ENCODE assay signal across 18 cellular contexts in the genomic region with DNA sequence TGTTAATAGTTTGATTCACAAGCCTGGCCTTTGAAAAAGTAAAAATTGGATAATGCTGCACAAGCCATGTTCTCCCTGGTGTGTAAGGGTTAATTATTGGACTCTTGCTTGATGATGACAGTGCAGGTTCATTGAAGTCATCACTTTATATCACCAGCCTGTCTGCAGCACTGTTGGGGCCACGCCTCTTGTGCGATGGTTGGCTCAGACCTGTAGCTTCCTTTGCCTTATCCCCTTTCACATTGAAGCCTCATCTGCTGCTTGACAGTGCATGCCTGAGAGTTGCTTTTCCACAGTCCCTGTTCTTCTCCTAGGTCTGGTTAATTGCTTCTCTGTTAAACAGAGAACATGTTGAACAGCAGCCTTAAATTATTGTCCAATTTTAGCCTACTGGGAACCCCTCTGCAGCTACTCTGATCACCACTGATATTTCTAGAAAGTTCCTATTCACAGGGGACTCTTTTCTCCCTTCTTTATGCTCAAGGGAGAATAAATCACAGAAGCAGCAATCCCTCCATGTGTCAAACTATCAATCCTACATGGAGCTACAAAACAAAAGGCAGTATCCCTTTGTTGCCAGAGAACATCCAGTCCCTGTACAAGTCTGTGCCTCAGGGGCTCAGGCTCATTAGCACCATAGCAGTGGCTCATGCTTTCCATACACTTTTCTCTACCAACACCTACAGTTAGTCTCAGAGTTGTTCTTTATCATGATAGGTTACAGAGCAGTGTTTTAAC.
A peak's percentile ranks its signal among the peaks of the same experiment; 100 is the strongest.
DNase-seq lines count a peak whose midpoint lies in the region; ATAC-seq and TF ChIP-seq lines count a peak whose summit lies in the region.
"Had no signal": no experiment of that assay in that cellular context is flagged by ENCODE, and none has a peak within 500 bp of the region (broad histone marks: within the 10 kb centered on the region; RNA-seq: fewer than 3 reads in every experiment).

No MANE protein-coding gene starts in this region.

- H3K56ac ChIP-seq in mesendoderm (ENCODE audit: low read length): no peak overlapping the region

- no peak overlapping the region for H4K5ac ChIP-seq in mesendoderm (ENCODE audit: low read length)

- no peaks in the 10 kb centered on the region for H3K36me3 Mint-ChIP-seq in activated T-helper 17 cell treated with anti-CD3 and anti-CD28 coated beads, Interleukin-2, amount 50 U/mL, for 72 hours (ENCODE audit: low read depth)
- H3K36me3 Mint-ChIP-seq: CD4-positive, alpha-beta memory T cell had no signal

- H3K79me2 ChIP-seq in mesendoderm (ENCODE audit: control insufficient read depth, insufficient read depth, low read length) (no peaks in the 10 kb centered on the region), Karpas-422 (ENCODE audit: low read length) (no peaks in the 10 kb centered on the region)

- no peak overlapping the region for H2AK5ac ChIP-seq in mesendoderm (ENCODE audit: low read length)

- H3K9ac ChIP-seq in mesendoderm (ENCODE audit: low read length): no peak overlapping the region
- H3K9ac ChIP-seq in Karpas-422 (ENCODE audit: low read length): no peak overlapping the region

- H3K36me3 ChIP-seq in left ventricle myocardium inferior (no peaks in the 10 kb centered on the region), mesendoderm (ENCODE audit: control insufficient read depth, insufficient read depth, low read length) (no peaks in the 10 kb centered on the region), Karpas-422 (ENCODE audit: insufficient read depth, low read length) (no peaks in the 10 kb centered on the region)

- H2BK120ac ChIP-seq in mesendoderm (ENCODE audit: low read depth, low read length): no peak overlapping the region

- H3K27me3 ChIP-seq in left ventricle myocardium inferior (ENCODE audit: low read depth) (no peaks in the 10 kb centered on the region), mesendoderm (ENCODE audit: insufficient read depth, low read length, poor library complexity) (no peaks in the 10 kb centered on the region), Karpas-422 (ENCODE audit: low read length) (no peaks in the 10 kb centered on the region)

- peaks cover 7% of the 10 kb centered on the region for H3K27me3 Mint-ChIP-seq in activated T-helper 17 cell treated with anti-CD3 and anti-CD28 coated beads, Interleukin-2, amount 50 U/mL, for 72 hours

- no peak overlapping the region for H2AFZ ChIP-seq in Karpas-422 (ENCODE audit: low read length)

- TF ChIP-seq CTCF in left ventricle myocardium inferior (IDR thresholded peaks at IDR 0.05; ENCODE audit: borderline replicate concordance): no peak

- H3K9me3 ChIP-seq in left ventricle myocardium inferior (replicated peaks) (peaks cover 10% of the 10 kb centered on the region), Karpas-422 (ENCODE audit: low read length) (peaks cover 5% of the 10 kb centered on the region; the same call in 1 of the 2 replicates)
- H3K9me3 ChIP-seq: A549 had no signal

- H3K23ac ChIP-seq in mesendoderm (ENCODE audit: low read length): no peak overlapping the region

- intact Hi-C loops in Right ventricle myocardium superior (cut with DNase I) (no loop called here), left ventricle myocardium inferior (cut with micrococcal nuclease) (no loop called here)

- H3K9me3 Mint-ChIP-seq in activated T-helper 17 cell treated with anti-CD3 and anti-CD28 coated beads, Interleukin-2, amount 50 U/mL, for 72 hours: no peaks in the 10 kb centered on the region

- no peak overlapping the region for H2BK5ac ChIP-seq in mesendoderm (ENCODE audit: low read length)

- H4K20me1 ChIP-seq in Karpas-422 (ENCODE audit: insufficient read depth, low read depth, low read length): no peaks in the 10 kb centered on the region

- H3K4me2 ChIP-seq in mesendoderm (ENCODE audit: low read length) (no peak overlapping the region), Karpas-422 (ENCODE audit: low read depth, low read length, poor library complexity, severe bottlenecking) (no peak overlapping the region)
- H3K4me2 ChIP-seq: A549 had no signal

- H3K4me3 ChIP-seq in left ventricle myocardium inferior: no peak overlapping the region
- H3K4me3 ChIP-seq in mesendoderm (ENCODE audit: low read length): no peak overlapping the region
- H3K4me3 ChIP-seq in Karpas-422 (ENCODE audit: low read length): no peak overlapping the region
- H3K4me3 ChIP-seq: A549 had no signal

- DNase-seq in Right ventricle myocardium superior (no peak), left ventricle myocardium inferior (no peak), mesendoderm (peak; percentile 11), Karpas-422 (no peak), mesenteric fat pad (ENCODE audit: low spot score) (no peak)
- DNase-seq in central memory CD4-positive, alpha-beta T cell: no peak
- DNase-seq: CD4-positive, alpha-beta memory T cell; DMS153; GF-D8; KBM-7; NCI-H1105 treated with DMSO at 0.1 percent for 48 hours; NCI-H1694; NCI-H2081 treated with DMSO at 0.1 percent for 48 hours; NCI-H774; SHP77 treated with DMSO at 0.1 percent for 48 hours had no signal

- ATAC-seq in Right ventricle myocardium superior (ENCODE audit: poor library complexity): peak; percentile 57
- ATAC-seq in activated T-helper 17 cell treated with anti-CD3 and anti-CD28 coated beads, Interleukin-2, amount 50 U/mL, for 72 hours (replicated peaks): no peak
- ATAC-seq: A549, HepG2 had no signal

- H3K27ac ChIP-seq in left ventricle myocardium inferior (replicated peaks) (no peak overlapping the region), mesendoderm (ENCODE audit: low read depth, low read length) (no peak overlapping the region), Karpas-422 (ENCODE audit: low read length) (no peak overlapping the region)
- H3K27ac ChIP-seq: A549 had no signal

- H3K79me1 ChIP-seq in mesendoderm (ENCODE audit: low read length): no peaks in the 10 kb centered on the region

- H4K8ac ChIP-seq in mesendoderm (ENCODE audit: low read depth, low read length): no peak overlapping the region

- H3K4me1 ChIP-seq in left ventricle myocardium inferior: peaks cover 11% of the 10 kb centered on the region
- H3K4me1 ChIP-seq in mesendoderm (ENCODE audit: control insufficient read depth, low read depth, low read length): peaks cover 2% of the 10 kb centered on the region
- no peaks in the 10 kb centered on the region for H3K4me1 ChIP-seq in Karpas-422 (ENCODE audit: low read length)
- H3K4me1 ChIP-seq: A549 had no signal

- no peak overlapping the region for H3K4ac ChIP-seq in mesendoderm (ENCODE audit: low read depth, low read length)

- no peak overlapping the region for H3K18ac ChIP-seq in mesendoderm (ENCODE audit: low read length)

- H2BK15ac ChIP-seq in mesendoderm (replicated peaks; ENCODE audit: low read depth): no peak overlapping the region

- no peak overlapping the region for H3K4me3 Mint-ChIP-seq in activated T-helper 17 cell treated with anti-CD3 and anti-CD28 coated beads, Interleukin-2, amount 50 U/mL, for 72 hours
- H3K4me3 Mint-ChIP-seq: CD4-positive, alpha-beta memory T cell had no signal

- H3K4me1 Mint-ChIP-seq in activated T-helper 17 cell treated with anti-CD3 and anti-CD28 coated beads, Interleukin-2, amount 50 U/mL, for 72 hours: peaks cover 4% of the 10 kb centered on the region
- H3K4me1 Mint-ChIP-seq: CD4-positive, alpha-beta memory T cell had no signal

- WGBS in mesendoderm (ENCODE audit: extremely low coverage, insufficient coverage, low lambda C conversion rate): no CpG with 5 or more reads among the region's 2 CpGs

- H3K9me2 ChIP-seq in Karpas-422 (replicated peaks; ENCODE audit: insufficient read depth, low read length): no peaks in the 10 kb centered on the region

- H3K27ac Mint-ChIP-seq in activated T-helper 17 cell treated with anti-CD3 and anti-CD28 coated beads, Interleukin-2, amount 50 U/mL, for 72 hours: peak overlapping the region; percentile 21
- H3K27ac Mint-ChIP-seq: CD4-positive, alpha-beta memory T cell had no signal
